In the genomic region with DNA sequence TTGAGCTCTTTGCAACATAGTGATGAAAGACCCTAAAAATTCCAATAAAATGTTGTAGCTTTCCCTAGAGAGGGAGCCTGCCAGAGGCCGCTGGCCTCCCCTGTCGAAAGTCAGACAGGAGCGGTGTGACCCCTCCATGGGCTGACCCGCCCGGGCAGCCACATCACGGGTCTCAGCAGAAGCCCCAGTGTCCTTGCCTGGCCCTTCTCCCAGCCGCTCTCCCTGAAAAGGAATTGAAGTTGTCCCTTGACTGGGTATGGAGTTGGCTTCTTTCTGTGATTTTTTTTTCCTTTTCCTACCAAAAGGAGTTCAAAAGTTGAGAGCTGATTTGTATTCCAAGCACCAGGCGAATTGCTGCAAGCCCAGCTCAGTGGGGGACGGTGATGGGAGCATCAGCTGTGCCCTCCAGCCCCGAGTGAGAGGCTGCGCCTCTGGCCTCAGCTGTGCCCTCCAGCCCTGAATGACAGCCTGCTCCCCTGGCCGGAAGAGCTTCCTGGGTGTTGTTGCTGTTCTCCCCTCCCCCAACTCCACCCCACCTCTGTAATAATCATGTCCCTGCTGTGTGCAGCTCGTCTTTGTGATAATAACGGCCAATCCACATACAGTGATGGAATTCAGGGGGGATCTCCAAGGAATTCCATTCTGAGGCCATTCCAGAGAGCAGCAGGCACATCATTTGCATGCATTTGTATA, we compare ENCODE assay signal across 17 cellular contexts.
DNase-seq lines count a peak whose midpoint lies in the region; ATAC-seq lines count a peak whose summit lies in the region.
"Had no signal": no experiment of that assay in that cellular context is flagged by ENCODE, and none has a peak within 500 bp of the region (broad histone marks: within the 10 kb centered on the region; RNA-seq: fewer than 3 reads in every experiment).

No MANE protein-coding gene starts in this region.

- CTCF ChIA-PET in activated CD4-positive, alpha-beta memory T cell treated with anti-CD3 and anti-CD28 coated beads, Interleukin-2, amount 10 ng/mL, durations not matched to agents 7 days and 5 days (lab: Charles Lee), result no interaction called here

- no peaks in the 10 kb centered on the region for H3K79me1 ChIP-seq in neuronal stem cell (ENCODE audit: low read depth, low read length)

- H3K27me3 ChIP-seq in iPS-20b (ENCODE audit: insufficient read depth, low read length) (no peaks in the 10 kb centered on the region), neuronal stem cell (ENCODE audit: control insufficient read depth in 3 of 3, insufficient read depth in 3 of 3, low read depth in 1 of 3, low read length in 3 of 3) (no peaks in the 10 kb centered on the region)
- H3K27me3 ChIP-seq: SJCRH30 had no signal

- H3K4me1 Mint-ChIP-seq in activated CD4-positive, alpha-beta memory T cell treated with anti-CD3 and anti-CD28 coated beads, Interleukin-2, amount 10 ng/mL, durations not matched to agents 7 days and 5 days, result no peaks in the 10 kb centered on the region

- H3K4me3 ChIP-seq in iPS-20b (ENCODE audit: low read length), result no peak overlapping the region
- no peak overlapping the region for H3K4me3 ChIP-seq in neuronal stem cell (ENCODE audit: low read length in 2 of 2)
- H3K4me3 ChIP-seq: A549, SJCRH30 had no signal

- peak overlapping the region; percentile 59 for H2AK5ac ChIP-seq in neuronal stem cell (ENCODE audit: low read depth, low read length)

- DNase-seq in C1 segment of cervical spinal cord (lab: John Stamatoyannopoulos, UW), result peak in 9 of 14 donors; percentile 10 to 78 (median 40)
- peak; percentile 33 for DNase-seq in astrocyte of the hippocampus (ENCODE audit: low read depth, low spot score)
- no peak for DNase-seq in neuronal stem cell (ENCODE audit: low spot score)
- no peak for DNase-seq in cortex of kidney (lab: John Stamatoyannopoulos, UW)
- no peak for DNase-seq in activated CD4-positive, alpha-beta memory T cell treated with anti-CD3 and anti-CD28 coated beads, Interleukin-2, amount 10 ng/mL, durations not matched to agents 7 days and 5 days
- DNase-seq: CD8-positive, alpha-beta T cell; HCEC 1CT; NCI-H1417; NCI-H2081 treated with DMSO at 0.1 percent for 48 hours; NCI-H226; SJCRH30 had no signal

- H2AFZ ChIP-seq in neuronal stem cell (ENCODE audit: low read length), result peak overlapping the region; percentile 64

- H3K9ac ChIP-seq in iPS-20b (ENCODE audit: low read depth, low read length) (peak overlapping the region; percentile 15; the same call in 1 of the 2 replicates), neuronal stem cell (ENCODE audit: low read depth, low read length, poor library complexity) (no peak overlapping the region)

- no peak overlapping the region for H4K8ac ChIP-seq in neuronal stem cell (ENCODE audit: low read depth, low read length)

- no peaks in the 10 kb centered on the region for H3K27me3 Mint-ChIP-seq in activated CD4-positive, alpha-beta memory T cell treated with anti-CD3 and anti-CD28 coated beads, Interleukin-2, amount 10 ng/mL, durations not matched to agents 7 days and 5 days

- H3K4me2 ChIP-seq in neuronal stem cell (ENCODE audit: insufficient read depth, low read length, poor library complexity, severe bottlenecking), result no peak overlapping the region
- H3K4me2 ChIP-seq: A549 had no signal

- no peak overlapping the region for H3K18ac ChIP-seq in neuronal stem cell (ENCODE audit: low read length)

- no peak overlapping the region for H3K27ac Mint-ChIP-seq in activated CD4-positive, alpha-beta memory T cell treated with anti-CD3 and anti-CD28 coated beads, Interleukin-2, amount 10 ng/mL, durations not matched to agents 7 days and 5 days
- H3K27ac Mint-ChIP-seq: CD8-positive, alpha-beta T cell; IgD-negative memory B cell had no signal

- no CpG with 5 or more reads among the region's 14 CpGs for WGBS in neuronal stem cell (ENCODE audit: extremely low coverage in 2 of 2, insufficient read length in 2 of 2, insufficient replicate concordance in 1 of 2), 2 donors

- ATAC-seq in HG03520 (IDR thresholded peaks at IDR 0.05; ENCODE audit: unreplicated experiment), result no peak
- no peak for ATAC-seq in GM21515 (IDR thresholded peaks at IDR 0.05; ENCODE audit: unreplicated experiment)
- ATAC-seq: CD8-positive, alpha-beta T cell had no signal

- no peak overlapping the region for H3K4ac ChIP-seq in neuronal stem cell (ENCODE audit: low read length)

- peak overlapping the region; percentile 20 for H2BK5ac ChIP-seq in neuronal stem cell (ENCODE audit: low read length)

- H4K91ac ChIP-seq in neuronal stem cell (ENCODE audit: low read depth, low read length, poor library complexity), result no peak overlapping the region

- H3K23ac ChIP-seq in neuronal stem cell (ENCODE audit: low read depth, low read length, poor library complexity), result no peak overlapping the region

- H3K36me3 Mint-ChIP-seq in activated CD4-positive, alpha-beta memory T cell treated with anti-CD3 and anti-CD28 coated beads, Interleukin-2, amount 10 ng/mL, durations not matched to agents 7 days and 5 days (ENCODE audit: low read depth), result no peaks in the 10 kb centered on the region
- H3K36me3 Mint-ChIP-seq: CD8-positive, alpha-beta T cell; IgD-negative memory B cell had no signal

- H3K9me3 Mint-ChIP-seq in activated CD4-positive, alpha-beta memory T cell treated with anti-CD3 and anti-CD28 coated beads, Interleukin-2, amount 10 ng/mL, durations not matched to agents 7 days and 5 days, result no peaks in the 10 kb centered on the region
- H3K9me3 Mint-ChIP-seq: CD8-positive, alpha-beta T cell had no signal

- POLR2A ChIA-PET in activated CD4-positive, alpha-beta memory T cell treated with anti-CD3 and anti-CD28 coated beads, Interleukin-2, amount 10 ng/mL, durations not matched to agents 7 days and 5 days (lab: Charles Lee), result no interaction called here

- no peaks in the 10 kb centered on the region for H3K36me3 ChIP-seq in iPS-20b (ENCODE audit: insufficient read depth, low read depth, low read length)
- no peaks in the 10 kb centered on the region for H3K36me3 ChIP-seq in neuronal stem cell (replicated peaks in 1 of 2; ENCODE audit: control insufficient read depth in 2 of 2, insufficient read depth in 2 of 2, low read length in 2 of 2)
- H3K36me3 ChIP-seq: SJCRH30 had no signal

- H2BK15ac ChIP-seq in neuronal stem cell (ENCODE audit: low read length), result no peak overlapping the region

- H2BK12ac ChIP-seq in neuronal stem cell (ENCODE audit: low read length), result no peak overlapping the region

- H2BK120ac ChIP-seq in neuronal stem cell (ENCODE audit: low read depth, low read length), result no peak overlapping the region

- no peak overlapping the region for H3K14ac ChIP-seq in neuronal stem cell (ENCODE audit: low read length)

- H3K4me1 ChIP-seq in iPS-20b (ENCODE audit: insufficient read depth, low read length) (peaks cover 8% of the 10 kb centered on the region; the same call in 1 of the 2 replicates), neuronal stem cell (ENCODE audit: control insufficient read depth in 2 of 2, insufficient read depth in 1 of 2, low read depth in 1 of 2, low read length in 2 of 2) (peaks cover 3 to 9% of the 10 kb centered on the region in 2 donors)
- H3K4me1 ChIP-seq: A549, SJCRH30 had no signal

- no peak overlapping the region for H3K27ac ChIP-seq in iPS-20b (ENCODE audit: low read length)
- no peak overlapping the region for H3K27ac ChIP-seq in neuronal stem cell (replicated peaks; ENCODE audit: low read length)
- H3K27ac ChIP-seq: A549, RWPE1, SJCRH30 had no signal

- H3K9me3 ChIP-seq in iPS-20b (ENCODE audit: insufficient read depth, low read depth, low read length) (peaks cover 14% of the 10 kb centered on the region), neuronal stem cell (replicated peaks in 1 of 2; ENCODE audit: control insufficient read depth in 2 of 2, insufficient read depth in 1 of 2, low read depth in 1 of 2, low read length in 2 of 2) (peaks cover 8 to 13% of the 10 kb centered on the region in 2 donors)
- H3K9me3 ChIP-seq: A549, SJCRH30 had no signal

- no peak overlapping the region for H3K4me3 Mint-ChIP-seq in activated CD4-positive, alpha-beta memory T cell treated with anti-CD3 and anti-CD28 coated beads, Interleukin-2, amount 10 ng/mL, durations not matched to agents 7 days and 5 days
- H3K4me3 Mint-ChIP-seq: CD8-positive, alpha-beta T cell; IgD-negative memory B cell had no signal

Comparison
In these comparisons a context has a peak if more than half of its experiments do, and no peak if none do; other contexts are left out.
1. DNase-seq: peak in C1 segment of cervical spinal cord (9 of 14) and astrocyte of the hippocampus (single experiment); none in neuronal stem cell (single experiment), cortex of kidney (single experiment) and activated CD4-positive, alpha-beta memory T cell treated with anti-CD3 and anti-CD28 coated beads, Interleukin-2, amount 10 ng/mL, durations not matched to agents 7 days and 5 days (single experiment).